24 cellular contexts compared by ENCODE assay signal in the genomic region with DNA sequence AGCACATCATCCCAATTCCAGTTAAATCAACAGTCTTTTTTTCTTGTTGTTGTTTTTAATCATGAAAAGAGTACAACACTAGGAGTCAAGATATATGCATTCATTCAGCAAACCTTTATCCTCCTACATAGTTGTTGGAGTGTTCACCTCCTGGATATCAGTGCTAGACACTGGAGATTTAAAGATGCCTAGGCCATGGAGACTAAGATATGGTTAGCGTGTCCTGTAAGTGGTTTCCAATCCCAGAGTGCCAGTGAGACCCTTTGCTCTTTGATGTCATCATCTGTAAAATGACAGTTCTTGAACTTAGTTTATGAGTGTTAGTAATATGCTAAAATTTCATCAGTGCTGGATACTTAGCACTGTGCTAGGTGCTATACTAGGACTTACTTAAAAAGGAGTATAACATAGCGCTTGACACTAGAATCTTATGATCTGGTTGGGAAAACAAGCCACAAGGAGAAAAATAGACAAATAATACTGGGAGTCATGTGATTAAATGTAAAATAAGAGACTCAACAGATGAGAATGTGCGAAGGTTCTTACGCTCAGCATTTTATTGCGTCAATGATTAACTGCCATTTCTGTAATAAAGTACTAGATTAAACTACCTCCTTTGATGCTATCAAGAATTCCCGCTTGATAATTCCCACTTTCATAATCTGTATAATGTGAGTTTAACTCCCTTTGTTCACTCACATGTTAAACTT. TPM values are rescaled to one million over a fixed set of nuclear protein-coding genes. Genes with fewer than 3 reads are reported as not detected.
DNase-seq lines count a peak whose midpoint lies in the region; ATAC-seq and TF ChIP-seq lines count a peak whose summit lies in the region.
"Had no signal": no experiment of that assay in that cellular context is flagged by ENCODE, and none has a peak within 500 bp of the region (broad histone marks: within the 10 kb centered on the region; RNA-seq: fewer than 3 reads in every experiment).

No MANE protein-coding gene starts in this region.

- no peak overlapping the region for H3K4me3 Mint-ChIP-seq in CD8-positive, alpha-beta memory T cell
- H3K4me3 Mint-ChIP-seq in nephron: no peak overlapping the region
- H3K4me3 Mint-ChIP-seq in stimulated activated effector memory CD8-positive, alpha-beta T cell treated with anti-CD3 and anti-CD28 coated beads, Interleukin-12 subunit alpha, Interleukin-12 subunit beta, amount 100 ng/mL, for 72 hours: no peak overlapping the region
- H3K4me3 Mint-ChIP-seq: activated B cell treated with CpG ODN at 0.5 μM for 24 hours; activated naive CD8-positive, alpha-beta T cell treated with anti-CD3 and anti-CD28 coated beads for 36 hours; stimulated activated naive B cell treated with anti-CD40 and anti-IgM and Interleukin-4, amounts not matched to agents 10 μg/mL and 1 μg/mL and 100 μg/mL, for 72 hours had no signal

- H3K9me2 ChIP-seq in SK-N-SH: no peaks in the 10 kb centered on the region

- no peaks in the 10 kb centered on the region for H3K27me3 Mint-ChIP-seq in CD8-positive, alpha-beta memory T cell
- no peaks in the 10 kb centered on the region for H3K27me3 Mint-ChIP-seq in nephron (ENCODE audit: low read depth)
- H3K27me3 Mint-ChIP-seq: activated B cell treated with CpG ODN at 0.5 μM for 24 hours; activated naive CD8-positive, alpha-beta T cell treated with anti-CD3 and anti-CD28 coated beads for 36 hours; stimulated activated naive B cell treated with anti-CD40 and anti-IgM and Interleukin-4, amounts not matched to agents 10 μg/mL and 1 μg/mL and 100 μg/mL, for 72 hours had no signal

- no peak for DNase-seq in CD8-positive, alpha-beta memory T cell
- DNase-seq in kidney epithelial cell (ENCODE audit: low read depth) (peak; percentile 71), smooth muscle cell (lab: John Stamatoyannopoulos, UW; ENCODE audit: unreplicated experiment) (no peak), COLO668 (lab: John Stamatoyannopoulos, UW; ENCODE audit: unreplicated experiment) (no peak), SK-N-SH (no peak)
- no peak for DNase-seq in stimulated activated effector memory CD8-positive, alpha-beta T cell treated with anti-CD3 and anti-CD28 coated beads, Interleukin-12 subunit alpha, Interleukin-12 subunit beta, amount 100 ng/mL, for 72 hours (ENCODE audit: low spot score in 2 of 2)
- DNase-seq: activated B cell treated with CpG ODN at 0.5 μM for 24 hours; activated naive CD8-positive, alpha-beta T cell treated with anti-CD3 and anti-CD28 coated beads for 36 hours; cerebellar nuclear complex; H7; heart right ventricle; Kasumi-1; NCI-H1092; NCI-H187; NCI-H774; spleen; stimulated activated CD4-positive, alpha-beta T cell treated with anti-CD3 and anti-CD28 coated beads, Interleukin-2, amount 100 ng/mL, for 48 hours; stimulated activated naive B cell treated with anti-CD40 and anti-IgM and Interleukin-4, amounts not matched to agents 10 μg/mL and 1 μg/mL and 100 μg/mL, for 72 hours; T1000 had no signal

- no peak for TF ChIP-seq EP300 in SK-N-SH (IDR thresholded peaks at IDR 0.05; ENCODE audit: borderline replicate concordance in 1 of 2, low read depth in 1 of 2, low read length in 1 of 2)

- no peak overlapping the region for H3K27ac ChIP-seq in CD8-positive, alpha-beta memory T cell (ENCODE audit: low read depth, low read length)
- H3K27ac ChIP-seq in VCaP: peak overlapping the region; percentile 85
- no peak overlapping the region for H3K27ac ChIP-seq in smooth muscle cell (ENCODE audit: low read depth)
- no peak overlapping the region for H3K27ac ChIP-seq in SK-N-SH (ENCODE audit: low read depth in 2 of 2, low read length in 1 of 2)
- H3K27ac ChIP-seq: BLaER1, epithelial cell of prostate had no signal

- H3K9ac ChIP-seq in smooth muscle cell (ENCODE audit: low read depth) (no peak overlapping the region), SK-N-SH (no peak overlapping the region)
- H3K9ac ChIP-seq: BLaER1 had no signal

- TF ChIP-seq RAD21 in SK-N-SH (IDR thresholded peaks at IDR 0.05; ENCODE audit: low read length): no peak

- H3K79me2 ChIP-seq in smooth muscle cell (ENCODE audit: low read depth) (peaks cover 3% of the 10 kb centered on the region), SK-N-SH (ENCODE audit: insufficient read depth) (no peaks in the 10 kb centered on the region)

- H3K4me2 ChIP-seq in smooth muscle cell: no peak overlapping the region
- no peak overlapping the region for H3K4me2 ChIP-seq in SK-N-SH
- H3K4me2 ChIP-seq: BLaER1 had no signal

- H3K27me3 ChIP-seq in CD8-positive, alpha-beta memory T cell (ENCODE audit: insufficient read depth, low read length, poor library complexity, severe bottlenecking): no peaks in the 10 kb centered on the region
- H3K27me3 ChIP-seq in kidney epithelial cell (ENCODE audit: control insufficient read depth, insufficient read depth, low read length): no peaks in the 10 kb centered on the region
- no peaks in the 10 kb centered on the region for H3K27me3 ChIP-seq in smooth muscle cell (ENCODE audit: low read depth)
- no peaks in the 10 kb centered on the region for H3K27me3 ChIP-seq in SK-N-SH (ENCODE audit: insufficient read depth)
- H3K27me3 ChIP-seq: BLaER1, heart right ventricle, spleen had no signal

- no peaks in the 10 kb centered on the region for H3F3A ChIP-seq in smooth muscle cell (ENCODE audit: low read depth)
- H3F3A ChIP-seq in SK-N-SH (replicated peaks; ENCODE audit: insufficient read depth): peaks cover 12% of the 10 kb centered on the region

- POLR2A ChIA-PET in CD8-positive, alpha-beta memory T cell (lab: Charles Lee): no interaction called here
- POLR2A ChIA-PET in SK-N-SH (lab: Yijun Ruan, JAX): no interaction called here

- peaks cover 26 to 61% (median 38%) of the 10 kb centered on the region in 3 donors for H3K4me1 Mint-ChIP-seq in CD8-positive, alpha-beta memory T cell
- H3K4me1 Mint-ChIP-seq in nephron: peaks cover 21% of the 10 kb centered on the region
- H3K4me1 Mint-ChIP-seq in stimulated activated effector memory CD8-positive, alpha-beta T cell treated with anti-CD3 and anti-CD28 coated beads, Interleukin-12 subunit alpha, Interleukin-12 subunit beta, amount 100 ng/mL, for 72 hours: peaks cover 28% of the 10 kb centered on the region

- H3K27ac Mint-ChIP-seq in CD8-positive, alpha-beta memory T cell: peak overlapping the region in 5 of 8 donors; percentile 6 to 71 (median 52)
- H3K27ac Mint-ChIP-seq in nephron: peak overlapping the region; percentile 46 to 74 (median 73)
- no peak overlapping the region for H3K27ac Mint-ChIP-seq in stimulated activated effector memory CD8-positive, alpha-beta T cell treated with anti-CD3 and anti-CD28 coated beads, Interleukin-12 subunit alpha, Interleukin-12 subunit beta, amount 100 ng/mL, for 72 hours
- H3K27ac Mint-ChIP-seq: activated B cell treated with CpG ODN at 0.5 μM for 24 hours; activated naive CD8-positive, alpha-beta T cell treated with anti-CD3 and anti-CD28 coated beads for 36 hours; stimulated activated naive B cell treated with anti-CD40 and anti-IgM and Interleukin-4, amounts not matched to agents 10 μg/mL and 1 μg/mL and 100 μg/mL, for 72 hours had no signal

- H3K36me3 Mint-ChIP-seq in CD8-positive, alpha-beta memory T cell: peaks cover 8 to 10% (median 9%) of the 10 kb centered on the region in 3 donors
- peaks cover 5% of the 10 kb centered on the region for H3K36me3 Mint-ChIP-seq in nephron (ENCODE audit: low read depth)
- no peaks in the 10 kb centered on the region for H3K36me3 Mint-ChIP-seq in stimulated activated effector memory CD8-positive, alpha-beta T cell treated with anti-CD3 and anti-CD28 coated beads, Interleukin-12 subunit alpha, Interleukin-12 subunit beta, amount 100 ng/mL, for 72 hours

- 89% methylated on average over 6 of the region's 6 CpGs for WGBS in smooth muscle cell (ENCODE audit: low lambda C conversion rate)
- WGBS in SK-N-SH (ENCODE audit: low lambda C conversion rate): 82% methylated on average over 6 of the region's 6 CpGs

- TF ChIP-seq CTCF in VCaP (conservative IDR thresholded peaks at IDR 0.05): no peak
- TF ChIP-seq CTCF in kidney epithelial cell (IDR thresholded peaks at IDR 0.05; ENCODE audit: insufficient read depth, low read length, poor library complexity, severe bottlenecking): no peak
- no peak for TF ChIP-seq CTCF in nephron (IDR thresholded peaks at IDR 0.05; ENCODE audit: unreplicated experiment in 3 of 3)
- TF ChIP-seq CTCF in smooth muscle cell (IDR thresholded peaks at IDR 0.05; ENCODE audit: borderline replicate concordance, insufficient read depth, poor library complexity, severe bottlenecking): no peak
- no peak for TF ChIP-seq CTCF in SK-N-SH (IDR thresholded peaks at IDR 0.05)

- no peaks in the 10 kb centered on the region for H4K20me1 ChIP-seq in smooth muscle cell (ENCODE audit: low read depth)
- H4K20me1 ChIP-seq in SK-N-SH (ENCODE audit: insufficient read depth): no peaks in the 10 kb centered on the region
- H4K20me1 ChIP-seq: BLaER1 had no signal

- no peaks in the 10 kb centered on the region for H3K9me3 Mint-ChIP-seq in CD8-positive, alpha-beta memory T cell
- H3K9me3 Mint-ChIP-seq in nephron: no peaks in the 10 kb centered on the region
- H3K9me3 Mint-ChIP-seq in stimulated activated effector memory CD8-positive, alpha-beta T cell treated with anti-CD3 and anti-CD28 coated beads, Interleukin-12 subunit alpha, Interleukin-12 subunit beta, amount 100 ng/mL, for 72 hours: no peaks in the 10 kb centered on the region
- H3K9me3 Mint-ChIP-seq: activated B cell treated with CpG ODN at 0.5 μM for 24 hours; activated naive CD8-positive, alpha-beta T cell treated with anti-CD3 and anti-CD28 coated beads for 36 hours had no signal

- H3K36me3 ChIP-seq in CD8-positive, alpha-beta memory T cell (ENCODE audit: insufficient read depth, low read length): no peaks in the 10 kb centered on the region
- H3K36me3 ChIP-seq in kidney epithelial cell (ENCODE audit: control insufficient read depth, insufficient read depth, low read length): no peaks in the 10 kb centered on the region
- no peaks in the 10 kb centered on the region for H3K36me3 ChIP-seq in smooth muscle cell (ENCODE audit: low read depth)
- peaks cover 0 to 2% of the 10 kb centered on the region in 2 experiments for H3K36me3 ChIP-seq in SK-N-SH (replicated peaks in 1 of 2; ENCODE audit: control insufficient read depth in 1 of 2, insufficient read depth in 2 of 2, low read length in 1 of 2)
- H3K36me3 ChIP-seq: heart right ventricle had no signal

- peaks cover 21% of the 10 kb centered on the region for H3K4me1 ChIP-seq in CD8-positive, alpha-beta memory T cell (ENCODE audit: insufficient read depth, low read length)
- H3K4me1 ChIP-seq in smooth muscle cell (ENCODE audit: low read depth) (no peaks in the 10 kb centered on the region), SK-N-SH (ENCODE audit: control insufficient read depth in 1 of 2, insufficient read depth in 2 of 2, low read depth in 1 of 2, low read length in 1 of 2) (peaks cover 11 to 12% of the 10 kb centered on the region in 2 experiments; a peak in 3 of 4 replicates)

- no peak overlapping the region for H3K4me3 ChIP-seq in CD8-positive, alpha-beta memory T cell (ENCODE audit: low read length)
- H3K4me3 ChIP-seq in kidney epithelial cell (ENCODE audit: low read depth, low read length) (no peak overlapping the region), smooth muscle cell (no peak overlapping the region), SK-N-SH (ENCODE audit: low read depth in 2 of 2, low read length in 1 of 2) (no peak overlapping the region)
- H3K4me3 ChIP-seq: BLaER1, GM12878, heart right ventricle, spleen had no signal

- H2AFZ ChIP-seq in smooth muscle cell (ENCODE audit: low read depth) (no peak overlapping the region), SK-N-SH (ENCODE audit: low read depth) (no peak overlapping the region)

- CTCF ChIA-PET in CD8-positive, alpha-beta memory T cell (lab: Charles Lee): no interaction called here
- CTCF ChIA-PET in SK-N-SH (lab: Yijun Ruan, JAX): no interaction called here

- ATAC-seq in stimulated activated effector memory CD8-positive, alpha-beta T cell treated with anti-CD3 and anti-CD28 coated beads, Interleukin-12 subunit alpha, Interleukin-12 subunit beta, amount 100 ng/mL, for 72 hours: no peak
- ATAC-seq: GM12878; heart right ventricle; stimulated activated naive B cell treated with anti-CD40 and anti-IgM and Interleukin-4, amounts not matched to agents 10 μg/mL and 1 μg/mL and 100 μg/mL, for 72 hours had no signal

- no peaks in the 10 kb centered on the region for H3K9me3 ChIP-seq in CD8-positive, alpha-beta memory T cell (ENCODE audit: low read length)
- H3K9me3 ChIP-seq in smooth muscle cell (replicated peaks; ENCODE audit: low read depth) (no peaks in the 10 kb centered on the region), SK-N-SH (no peaks in the 10 kb centered on the region)
- H3K9me3 ChIP-seq: heart right ventricle, spleen had no signal

RNA-seq across cellular contexts. Expression of gene BABAM2, which starts 31.5 kb away (rescaled TPM):
- 10 to 100 TPM; 59.4 to 65.6 TPM for total RNA-seq in CD8-positive, alpha-beta memory T cell
- 66.7 TPM for polyA plus RNA-seq in CD8-positive, alpha-beta memory T cell
- total RNA-seq in kidney epithelial cell (35.3 and 46.3 TPM in 2 replicates), smooth muscle cell (29.1 and 39.3 TPM in 2 replicates)
- polyA plus RNA-seq in smooth muscle cell (26.5 and 35.2 TPM in 2 replicates), SK-N-SH (2012; rRNA removed) (28.5 and 34.0 TPM in 2 replicates)
- polyA plus RNA-seq in SK-N-SH (2012; cell fraction: cytosol; rRNA removed): 28.4 and 31.3 TPM in 2 replicates
- polyA plus RNA-seq in SK-N-SH (2012; cell fraction: nucleus; rRNA removed): 19.9 and 24.1 TPM in 2 replicates

RNA-seq across cellular contexts. Expression of gene RBKS, which starts 31.8 kb away (rescaled TPM):
- 1 to 10 TPM; 2.1 to 2.9 TPM for total RNA-seq in CD8-positive, alpha-beta memory T cell
- polyA plus RNA-seq in CD8-positive, alpha-beta memory T cell: 4.7 TPM
- total RNA-seq in kidney epithelial cell (1.8 and 4.2 TPM in 2 replicates), smooth muscle cell (0.13 and 1.0 TPM in 2 replicates)
- polyA plus RNA-seq in smooth muscle cell (1.7 and 3.3 TPM in 2 replicates), SK-N-SH (2012; rRNA removed) (7.2 and 7.4 TPM in 2 replicates)
- polyA plus RNA-seq in SK-N-SH (2012; cell fraction: cytosol; rRNA removed): 5.9 TPM in 2 replicates
- polyA plus RNA-seq in SK-N-SH (2012; cell fraction: nucleus; rRNA removed): 19.1 and 23.8 TPM in 2 replicates
